8 cellular contexts compared by ENCODE assay signal in genomic region chr10:24901686-24902399, GRCh38. TPM values are rescaled to one million over a fixed set of nuclear protein-coding genes. Genes with fewer than 3 reads are reported as not detected.
DNase-seq lines count a peak whose midpoint lies in the region; TF ChIP-seq lines count a peak whose summit lies in the region.

No MANE protein-coding gene starts in this region.

- TF ChIP-seq CTCF in colonic mucosa (IDR thresholded peaks at IDR 0.05) = no peak

- H3K36me3 ChIP-seq in colonic mucosa = no peaks in the 10 kb centered on the region

- peak; percentile 38 to 41 for DNase-seq in activated T-cell treated with anti-CD3 and anti-CD28 coated beads, Interleukin-2, amount 50 U/mL, for 48 hours
- no peak for DNase-seq in activated T-cell treated with anti-CD3 and anti-CD28 coated beads, Interleukin-2, amount 50 U/mL, for 1 hour
- DNase-seq in HCEC 1CT = peak; percentile 96
- peak; percentile 12 for DNase-seq in NCI-H69 (lab: John Stamatoyannopoulos, UW)
- DNase-seq in colonic mucosa = peak; percentile 79
- DNase-seq in mucosa of gallbladder (ENCODE audit: low spot score) = peak; percentile 85
- no peak for DNase-seq in effector CD8-positive, alpha-beta T cell (lab: John Stamatoyannopoulos, UW)
- no peak for DNase-seq in NCI-H1417 (lab: John Stamatoyannopoulos, UW)

- H3K27ac ChIP-seq in colonic mucosa = peak overlapping the region; percentile 58

- no peaks in the 10 kb centered on the region for H3K27me3 ChIP-seq in colonic mucosa

- H3K9ac ChIP-seq in colonic mucosa (ENCODE audit: low read depth in 2 of 2, low read length in 2 of 2) = peak overlapping the region in 1 of 2 donors; percentile 60

- no peak overlapping the region for H3K4me3 ChIP-seq in colonic mucosa

- H3K4me1 ChIP-seq in colonic mucosa = no peaks in the 10 kb centered on the region

- H3K9me3 ChIP-seq in colonic mucosa = no peaks in the 10 kb centered on the region

- intact Hi-C loops in colonic mucosa (cut with DNase I) = no loop called here

RNA-seq across cellular contexts. Expression of gene PRTFDC1, which starts 50.6 kb away (rescaled TPM):
- 10 to 100 TPM in 1 of 2 donors, 1 to 10 TPM in 1; 8.1 to 16.0 TPM for total RNA-seq in colonic mucosa
- 12.0 TPM for total RNA-seq in mucosa of gallbladder

Comparison
In these comparisons a context has a peak if more than half of its experiments do, and no peak if none do; other contexts are left out.
1. DNase-seq: peak in activated T-cell treated with anti-CD3 and anti-CD28 coated beads, Interleukin-2, amount 50 U/mL, for 48 hours (2 of 2), HCEC 1CT (single experiment), NCI-H69 (single experiment), colonic mucosa (single experiment) and mucosa of gallbladder (single experiment); none in activated T-cell treated with anti-CD3 and anti-CD28 coated beads, Interleukin-2, amount 50 U/mL, for 1 hour (single experiment), effector CD8-positive, alpha-beta T cell (single experiment) and NCI-H1417 (0 of 3).